ENCODE assay signal across 12 cellular contexts in the genomic region with DNA sequence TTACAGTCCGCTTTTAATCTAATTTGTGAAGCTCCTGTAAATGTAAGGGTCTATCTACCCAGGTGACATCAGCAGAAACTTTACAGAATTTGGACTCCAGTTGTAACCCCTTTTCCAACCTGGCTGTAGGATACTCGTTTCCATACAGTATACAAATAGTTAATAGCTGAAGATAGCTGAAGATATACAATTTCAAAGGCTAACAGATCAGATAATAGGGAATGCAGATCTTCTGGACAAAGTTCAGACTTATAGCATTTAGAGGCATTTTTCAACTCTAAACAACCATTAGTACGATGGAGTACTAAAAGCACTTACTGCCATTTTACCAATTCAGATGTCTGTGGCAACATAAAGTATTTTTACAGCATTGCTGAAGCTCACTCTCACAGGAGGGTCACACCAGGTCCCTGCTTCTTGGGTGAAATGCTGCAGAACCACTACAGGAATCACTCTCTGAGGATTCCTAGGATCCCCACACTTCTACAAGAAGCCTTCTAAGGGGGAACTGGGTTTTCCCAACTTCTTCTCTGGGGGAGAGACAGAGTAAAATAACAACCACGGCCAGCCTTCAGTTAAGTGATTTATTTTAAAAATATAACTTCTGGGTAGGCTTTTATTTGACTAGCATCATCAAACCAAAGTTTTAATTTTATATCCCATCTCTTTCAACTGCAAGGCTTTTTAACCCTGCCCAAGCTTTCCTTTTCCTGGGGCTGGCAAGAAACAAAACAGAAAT. TPM values are rescaled to one million over a fixed set of nuclear protein-coding genes. Genes with fewer than 3 reads are reported as not detected.
A peak's percentile ranks its signal among the peaks of the same experiment; 100 is the strongest.
DNase-seq lines count a peak whose midpoint lies in the region; ATAC-seq, FAIRE-seq and TF ChIP-seq lines count a peak whose summit lies in the region.
"Had no signal": no experiment of that assay in that cellular context is flagged by ENCODE, and none has a peak within 500 bp of the region (broad histone marks: within the 10 kb centered on the region; RNA-seq: fewer than 3 reads in every experiment).

No MANE protein-coding gene starts in this region.

- peak overlapping the region; percentile 90 to 96 (median 94) for H3K4me3 Mint-ChIP-seq in brain
- H3K4me3 Mint-ChIP-seq in naive thymus-derived CD8-positive, alpha-beta T cell = peak overlapping the region; percentile 28 to 96 (median 64)

- peaks cover 72% of the 10 kb centered on the region for H3K79me2 ChIP-seq in GM23248 (ENCODE audit: insufficient read depth)

- H3K4me1 ChIP-seq in GM23248 (ENCODE audit: insufficient read depth) (peaks cover 40% of the 10 kb centered on the region), SJCRH30 (peaks cover 30% of the 10 kb centered on the region)

- peak; percentile 16 for FAIRE-seq in A204.1 (lab: Jason Lieb, UNC)

- peaks cover 25% of the 10 kb centered on the region for H3K36me3 Mint-ChIP-seq in brain
- H3K36me3 Mint-ChIP-seq in naive thymus-derived CD8-positive, alpha-beta T cell = peaks cover 0 to 46% (median 0%) of the 10 kb centered on the region in 3 donors

- H3K9ac ChIP-seq in GM23248 = peak overlapping the region; percentile 94

- H3K27ac Mint-ChIP-seq in brain = peak overlapping the region; percentile 56 to 99 (median 83)
- peak overlapping the region; percentile 31 to 86 (median 54) for H3K27ac Mint-ChIP-seq in naive thymus-derived CD8-positive, alpha-beta T cell

- H3F3A ChIP-seq in GM23248 (ENCODE audit: insufficient read depth) = peaks cover 44% of the 10 kb centered on the region

- in situ Hi-C loops in GM23248 (cut with MboI) = no loop called here

- peak overlapping the region; percentile 95 for H3K4me2 ChIP-seq in GM23248 (ENCODE audit: unreplicated experiment)

- peaks cover 0 to 5% (median 0%) of the 10 kb centered on the region in 5 experiments for H3K9me3 Mint-ChIP-seq in brain
- H3K9me3 Mint-ChIP-seq in naive thymus-derived CD8-positive, alpha-beta T cell = no peaks in the 10 kb centered on the region

- DNase-seq in GM23248 (peak; percentile 32), NCI-H2171 (lab: John Stamatoyannopoulos, UW) (no peak), SJCRH30 (no peak)
- no peak for DNase-seq in naive thymus-derived CD8-positive, alpha-beta T cell
- no peak for DNase-seq in stimulated activated CD8-positive, alpha-beta memory T cell treated with anti-CD3 and anti-CD28 coated beads, Interleukin-4, amount 100 ng/mL, for 48 hours
- DNase-seq: activated effector memory CD4-positive, alpha-beta T cell treated with anti-CD3 and anti-CD28 coated beads, Interleukin-2, amount 50 U/mL, for 16 hours; DMS79 treated with DMSO at 0.1 percent for 48 hours; spleen; upper lobe of left lung had no signal

- no peaks in the 10 kb centered on the region for H3K9me2 ChIP-seq in GM23248 (ENCODE audit: insufficient read depth)

- H3K27me3 Mint-ChIP-seq in brain = peaks cover 10% of the 10 kb centered on the region
- peaks cover 0 to 2% (median 0%) of the 10 kb centered on the region in 5 donors for H3K27me3 Mint-ChIP-seq in naive thymus-derived CD8-positive, alpha-beta T cell

- H3K36me3 ChIP-seq in GM23248 (ENCODE audit: low read depth) (peaks cover 19% of the 10 kb centered on the region), SJCRH30 (peaks cover 21% of the 10 kb centered on the region)

- H3K27me3 ChIP-seq in GM23248 (replicated peaks; ENCODE audit: insufficient read depth) (no peaks in the 10 kb centered on the region), SJCRH30 (no peaks in the 10 kb centered on the region)
- H3K27me3 ChIP-seq: spleen, upper lobe of left lung had no signal

- H3K9me3 ChIP-seq in GM23248 (ENCODE audit: low read depth) = no peaks in the 10 kb centered on the region
- no peaks in the 10 kb centered on the region for H3K9me3 ChIP-seq in SJCRH30 (replicated peaks)
- H3K9me3 ChIP-seq: spleen, upper lobe of left lung had no signal

- ATAC-seq in naive thymus-derived CD8-positive, alpha-beta T cell = no peak
- no peak for ATAC-seq in GM21619 (IDR thresholded peaks at IDR 0.05; ENCODE audit: unreplicated experiment)

- H4K20me1 ChIP-seq in GM23248 (ENCODE audit: insufficient read depth) = no peaks in the 10 kb centered on the region

- POLR2A ChIA-PET in naive thymus-derived CD8-positive, alpha-beta T cell (lab: Charles Lee) = interaction anchor here (0.6 to 2.6 kb wide), 4 partner anchors 9 to 115 kb away, joined by 3 to 20 read pairs (median 3); a partner anchor contains a TSS

- no peak for TF ChIP-seq CTCF in brain (conservative IDR thresholded peaks at IDR 0.05)

- H3K27ac ChIP-seq in GM23248 = peak overlapping the region; percentile 89
- no peak overlapping the region for H3K27ac ChIP-seq in SJCRH30

- H2AFZ ChIP-seq in GM23248 = no peak overlapping the region

- 52 to 57% methylated on average over 4 of the region's 4 CpGs for WGBS in GM23248 (ENCODE audit: low coverage in 1 of 2, low lambda C conversion rate in 2 of 2, missing lambda C conversion rate in 2 of 2), 2 experiments

- peaks cover 82% of the 10 kb centered on the region for H3K4me1 Mint-ChIP-seq in brain
- H3K4me1 Mint-ChIP-seq in naive thymus-derived CD8-positive, alpha-beta T cell = peaks cover 43 to 82% (median 78%) of the 10 kb centered on the region in 4 donors

- H3K4me3 ChIP-seq in GM23248 = peak overlapping the region; percentile 81
- no peak overlapping the region for H3K4me3 ChIP-seq in SJCRH30

RNA-seq across cellular contexts. Expression of a gene that starts 2.9 kb away (rescaled TPM):
- 45.5 and 51.9 TPM in 2 replicates for total RNA-seq in GM23248 (2014; rRNA removed; shearing (Covaris generic))
- polyA plus RNA-seq in GM23248 (2016; fragmentation: Nextera tagmentation; extraction: Ambion mirVana) = 30.5 and 32.2 TPM in 2 replicates
- 72.5 TPM for polyA plus RNA-seq in brain (ENCODE audit: insufficient read depth, low read depth, low replicate concordance)
- 10 to 100 TPM; 91.6 to 92.8 TPM for total RNA-seq in naive thymus-derived CD8-positive, alpha-beta T cell
- polyA plus RNA-seq in naive thymus-derived CD8-positive, alpha-beta T cell = 10 to 100 TPM; 41.1 to 48.9 (median 42.1) TPM
- total RNA-seq in SJCRH30 (2014; rRNA removed; shearing (Covaris generic)) = 74.9 and 78.9 TPM in 2 replicates

RNA-seq across cellular contexts. Expression of a gene that starts 21.9 kb away (rescaled TPM):
- total RNA-seq in GM23248 (2014; rRNA removed; shearing (Covaris generic)) = 204 and 228 TPM in 2 replicates
- polyA plus RNA-seq in GM23248 (2016; fragmentation: Nextera tagmentation; extraction: Ambion mirVana) (125 and 130 TPM in 2 replicates), brain (ENCODE audit: insufficient read depth, low read depth, low replicate concordance) (124 TPM)
- total RNA-seq in naive thymus-derived CD8-positive, alpha-beta T cell = 100 to 1,000 TPM; 213 to 256 TPM
- polyA plus RNA-seq in naive thymus-derived CD8-positive, alpha-beta T cell = 10 to 100 TPM; 43.5 to 51.6 (median 45.4) TPM
- total RNA-seq in SJCRH30 (2014; rRNA removed; shearing (Covaris generic)) = 549 and 575 TPM in 2 replicates

RNA-seq across cellular contexts. Expression of a gene that starts 29.9 kb away (rescaled TPM):
- 11.1 and 18.8 TPM in 2 replicates for total RNA-seq in GM23248 (2014; rRNA removed; shearing (Covaris generic))
- 13.6 and 15.5 TPM in 2 replicates for polyA plus RNA-seq in GM23248 (2016; fragmentation: Nextera tagmentation; extraction: Ambion mirVana)
- polyA plus RNA-seq in brain (ENCODE audit: insufficient read depth, low read depth, low replicate concordance) = 97.8 TPM
- total RNA-seq in naive thymus-derived CD8-positive, alpha-beta T cell = under 1 TPM in 1 of 2 experiments, not detected in 1; 0.55 TPM
- polyA plus RNA-seq in naive thymus-derived CD8-positive, alpha-beta T cell = not detected
- 11.6 and 14.4 TPM in 2 replicates for total RNA-seq in SJCRH30 (2014; rRNA removed; shearing (Covaris generic))
